8 cellular contexts compared by ENCODE assay signal in the genomic region with DNA sequence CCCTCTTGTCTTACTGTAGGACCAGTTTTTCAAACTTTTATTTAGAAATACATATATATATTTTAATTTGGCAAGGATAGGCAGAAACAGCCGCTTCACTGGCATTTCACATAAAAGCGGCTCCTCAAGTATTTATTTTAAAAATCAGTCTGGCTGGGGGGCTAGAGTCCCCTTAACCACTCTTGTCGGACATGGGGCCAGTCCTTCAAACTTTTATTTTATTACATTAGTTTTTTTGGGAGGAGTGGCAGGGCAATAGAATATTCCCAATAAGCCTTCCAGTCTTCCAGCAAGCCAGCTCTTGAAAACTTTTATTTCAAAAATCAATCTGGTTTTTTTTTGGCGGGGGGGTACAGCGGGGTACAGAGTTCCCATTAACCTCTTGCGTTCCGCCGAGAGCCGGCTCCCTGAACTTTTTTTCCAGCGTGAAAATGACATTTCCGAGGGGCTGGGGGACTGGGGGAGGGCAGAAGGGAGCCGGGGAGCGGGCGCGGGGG. TPM values are rescaled to one million over a fixed set of nuclear protein-coding genes. Genes with fewer than 3 reads are reported as not detected.
A peak's percentile ranks its signal among the peaks of the same experiment; 100 is the strongest.
DNase-seq lines count a peak whose midpoint lies in the region; ATAC-seq and TF ChIP-seq lines count a peak whose summit lies in the region.

No MANE protein-coding gene starts in this region.

- no peaks in the 10 kb centered on the region for H3K36me3 ChIP-seq in CD8-positive, alpha-beta memory T cell (ENCODE audit: insufficient read depth, low read length)
- H3K36me3 ChIP-seq in PC-9 (ENCODE audit: low read depth) = no peaks in the 10 kb centered on the region
- H3K36me3 ChIP-seq in colonic mucosa = no peaks in the 10 kb centered on the region

- no peak overlapping the region for H2AFZ ChIP-seq in PC-9

- TF ChIP-seq CTCF in PC-9 (conservative IDR thresholded peaks at IDR 0.05) = no peak
- TF ChIP-seq CTCF in epithelial cell of esophagus (IDR thresholded peaks at IDR 0.05; ENCODE audit: insufficient read depth, low read depth, low read length, missing control alignments) = no peak
- TF ChIP-seq CTCF in progenitor cell of endocrine pancreas (IDR thresholded peaks at IDR 0.05; ENCODE audit: unreplicated experiment) = no peak
- TF ChIP-seq CTCF in colonic mucosa (IDR thresholded peaks at IDR 0.05) = no peak

- no peak overlapping the region for H3K9ac ChIP-seq in colonic mucosa (ENCODE audit: low read depth in 2 of 2, low read length in 2 of 2)

- H3K4me3 Mint-ChIP-seq in CD8-positive, alpha-beta memory T cell = peak overlapping the region; percentile 54 to 90 (median 67)
- H3K4me3 Mint-ChIP-seq in progenitor cell of endocrine pancreas (ENCODE audit: low read depth) = peak overlapping the region; percentile 72

- H4K20me1 ChIP-seq in PC-9 (ENCODE audit: insufficient read depth) = no peaks in the 10 kb centered on the region

- H3K27ac Mint-ChIP-seq in CD8-positive, alpha-beta memory T cell = no peak overlapping the region
- peak overlapping the region; percentile 67 for H3K27ac Mint-ChIP-seq in progenitor cell of endocrine pancreas

- H3K27ac ChIP-seq in CD8-positive, alpha-beta memory T cell (ENCODE audit: low read depth, low read length) = no peak overlapping the region
- H3K27ac ChIP-seq in PC-9 (no peak overlapping the region), colonic mucosa (no peak overlapping the region)

- no peaks in the 10 kb centered on the region for H3K9me2 ChIP-seq in PC-9 (ENCODE audit: insufficient read depth)

- H3K4me1 Mint-ChIP-seq in CD8-positive, alpha-beta memory T cell = peaks cover 6 to 16% (median 9%) of the 10 kb centered on the region in 3 donors
- peaks cover 16% of the 10 kb centered on the region for H3K4me1 Mint-ChIP-seq in progenitor cell of endocrine pancreas (ENCODE audit: low read depth)

- peak overlapping the region; percentile 70 for H3K4me2 ChIP-seq in PC-9

- intact Hi-C loops in PC-9 (cut with micrococcal nuclease; ENCODE audit: unreplicated experiment) (loop anchor here (10.0 kb wide), 1 partner anchor 141 kb away; no protein-coding TSS in a partner anchor), colonic mucosa (cut with DNase I) (loop anchor here (5.0 kb wide), 1 partner anchor 68 kb away; no protein-coding TSS in a partner anchor)

- H3K9me3 ChIP-seq in CD8-positive, alpha-beta memory T cell (ENCODE audit: low read length) = no peaks in the 10 kb centered on the region
- H3K9me3 ChIP-seq in PC-9 (ENCODE audit: insufficient read depth, low read depth) (no peaks in the 10 kb centered on the region), colonic mucosa (no peaks in the 10 kb centered on the region)

- POLR2A ChIA-PET in CD8-positive, alpha-beta memory T cell (lab: Charles Lee) = no interaction called here
- POLR2A ChIA-PET in PC-9 (lab: Charles Lee; ENCODE audit: unreplicated experiment) = no interaction called here

- H3K27me3 Mint-ChIP-seq in CD8-positive, alpha-beta memory T cell = peaks cover 9 to 33% of the 10 kb centered on the region in 2 donors
- H3K27me3 Mint-ChIP-seq in progenitor cell of endocrine pancreas = peaks cover 22% of the 10 kb centered on the region

- H3K27me3 ChIP-seq in CD8-positive, alpha-beta memory T cell (ENCODE audit: insufficient read depth, low read length, poor library complexity, severe bottlenecking) = no peaks in the 10 kb centered on the region
- peaks cover 53% of the 10 kb centered on the region for H3K27me3 ChIP-seq in PC-9 (ENCODE audit: insufficient read depth, low read depth)
- no peaks in the 10 kb centered on the region for H3K27me3 ChIP-seq in colonic mucosa

- H3K4me3 ChIP-seq in CD8-positive, alpha-beta memory T cell (ENCODE audit: low read length) = no peak overlapping the region
- H3K4me3 ChIP-seq in PC-9 (peak overlapping the region; percentile 29; the same call in 1 of the 2 replicates), epithelial cell of esophagus (ENCODE audit: low read length) (peak overlapping the region; percentile 26), colonic mucosa (no peak overlapping the region)

- no peaks in the 10 kb centered on the region for H3K79me2 ChIP-seq in PC-9 (ENCODE audit: low read depth)

- ATAC-seq in HG02678 (IDR thresholded peaks at IDR 0.05; ENCODE audit: unreplicated experiment) = no peak

- H3F3A ChIP-seq in PC-9 (ENCODE audit: insufficient read depth, low read depth) = no peaks in the 10 kb centered on the region

- no TSS peak for BruUV-seq in PC-9 (replicated peaks; lab: Mats Ljungman, UMichigan)

- DNase-seq in CD8-positive, alpha-beta memory T cell = no peak
- no peak for DNase-seq in PC-9
- DNase-seq in epithelial cell of esophagus (ENCODE audit: low read depth) = no peak
- no peak for DNase-seq in progenitor cell of endocrine pancreas (ENCODE audit: low spot score, unreplicated experiment)
- DNase-seq in colonic mucosa = no peak
- DNase-seq in stimulated activated CD4-positive, alpha-beta T cell treated with anti-CD3 and anti-CD28 coated beads, Interleukin-4, amount 100 ng/mL, for 4 hours = no peak
- no peak for DNase-seq in DMS153 (lab: John Stamatoyannopoulos, UW)

- peaks cover 0 to 2% (median 0%) of the 10 kb centered on the region in 3 donors for H3K36me3 Mint-ChIP-seq in CD8-positive, alpha-beta memory T cell
- peaks cover 6% of the 10 kb centered on the region for H3K36me3 Mint-ChIP-seq in progenitor cell of endocrine pancreas (ENCODE audit: insufficient read depth)

- H3K4me1 ChIP-seq in CD8-positive, alpha-beta memory T cell (ENCODE audit: insufficient read depth, low read length) = no peaks in the 10 kb centered on the region
- no peaks in the 10 kb centered on the region for H3K4me1 ChIP-seq in PC-9 (replicated peaks; ENCODE audit: insufficient read depth)
- H3K4me1 ChIP-seq in colonic mucosa = no peaks in the 10 kb centered on the region

- CTCF ChIA-PET in CD8-positive, alpha-beta memory T cell (lab: Charles Lee) = no interaction called here
- CTCF ChIA-PET in PC-9 (lab: Charles Lee) = interaction anchor here (0.7 kb wide), 1 partner anchor 200 kb away, joined by 10 read pairs; no protein-coding TSS in a partner anchor

- no peaks in the 10 kb centered on the region for H3K9me3 Mint-ChIP-seq in CD8-positive, alpha-beta memory T cell
- H3K9me3 Mint-ChIP-seq in progenitor cell of endocrine pancreas (ENCODE audit: low read depth) = no peaks in the 10 kb centered on the region

RNA-seq across cellular contexts. Expression of gene ZNF618, which starts 0.6 kb away (rescaled TPM):
- under 1 TPM; 0.55 to 0.57 TPM for total RNA-seq in CD8-positive, alpha-beta memory T cell
- polyA plus RNA-seq in CD8-positive, alpha-beta memory T cell = 1.2 TPM
- 0.20 and 0.23 TPM in 2 replicates for total RNA-seq in PC-9 (2021)
- total RNA-seq in progenitor cell of endocrine pancreas = 75.3 and 85.8 TPM in 2 replicates
- 1 to 10 TPM; 3.1 to 3.3 TPM for total RNA-seq in colonic mucosa

Comparison
In these comparisons a context has a peak if more than half of its experiments do, and no peak if none do; other contexts are left out.
1. H3K4me3 ChIP-seq: peak in PC-9 (single experiment) and epithelial cell of esophagus (single experiment); none in CD8-positive, alpha-beta memory T cell (single experiment) and colonic mucosa (single experiment).
2. RNA of gene ZNF618, which starts 0.6 kb away (total RNA-seq): 75.3 to 85.8 TPM in progenitor cell of endocrine pancreas; 3.1 to 3.3 TPM in colonic mucosa, 0.55 to 0.57 TPM in CD8-positive, alpha-beta memory T cell and 0.20 to 0.23 TPM in PC-9; every median in the first group is over 10 times any median in the second.